17 cellular contexts compared by ENCODE assay signal in genomic region chr3:124395584-124396340, GRCh38.
DNase-seq lines count a peak whose midpoint lies in the region; ATAC-seq, FAIRE-seq and TF ChIP-seq lines count a peak whose summit lies in the region.
"Had no signal": no experiment of that assay in that cellular context is flagged by ENCODE, and none has a peak within 500 bp of the region (broad histone marks: within the 10 kb centered on the region; RNA-seq: fewer than 3 reads in every experiment).

No MANE protein-coding gene starts in this region.

- TF ChIP-seq CTCF in bronchial epithelial cell (IDR thresholded peaks at IDR 0.05; ENCODE audit: insufficient read depth, low read length, severe bottlenecking), result no peak

- H3K27me3 ChIP-seq in bronchial epithelial cell (ENCODE audit: control insufficient read depth, insufficient read depth, low read length), result no peaks in the 10 kb centered on the region

- FAIRE-seq in bronchial epithelial cell (lab: Jason Lieb, UNC), result peak; percentile 7
- FAIRE-seq: colon, H54, HTR-8/SVneo, islet of Langerhans had no signal

- intact Hi-C loops in Right ventricle myocardium inferior (cut with DNase I) (no loop called here), cardiac septum (cut with DNase I) (no loop called here)

- no peaks in the 10 kb centered on the region for H3K36me3 ChIP-seq in bronchial epithelial cell (ENCODE audit: control insufficient read depth, insufficient read depth, low read length)

- ATAC-seq in Right ventricle myocardium inferior (peak; percentile 83), left lobe of liver (peak; percentile 86), GM18870 (IDR thresholded peaks at IDR 0.05; ENCODE audit: unreplicated experiment) (no peak), HG02973 (IDR thresholded peaks at IDR 0.05; ENCODE audit: unreplicated experiment) (no peak)
- ATAC-seq: activated CD8-positive, alpha-beta T cell treated with anti-CD3 and anti-CD28 coated beads for 36 hours; naive thymus-derived CD4-positive, alpha-beta T cell had no signal

- H3K4me3 ChIP-seq in bronchial epithelial cell (ENCODE audit: low read depth, low read length), result no peak overlapping the region

- DNase-seq in Right ventricle myocardium inferior (ENCODE audit: missing footprints) (no peak), cardiac septum (ENCODE audit: low spot score) (no peak), bronchial epithelial cell (ENCODE audit: low read depth) (no peak), left lobe of liver (ENCODE audit: low spot score) (peak; percentile 67), NCI-H2029 treated with DMSO at 0.1 percent for 48 hours (lab: John Stamatoyannopoulos, UW) (no peak), SHP77 (lab: John Stamatoyannopoulos, UW) (no peak)
- DNase-seq: activated CD8-positive, alpha-beta T cell treated with anti-CD3 and anti-CD28 coated beads for 36 hours; activated naive CD4-positive, alpha-beta T cell; naive thymus-derived CD4-positive, alpha-beta T cell; NCI-H1694 treated with DMSO at 0.1 percent for 48 hours; T-helper 9 cell had no signal

Comparison
In these comparisons a context has a peak if more than half of its experiments do, and no peak if none do; other contexts are left out.
1. ATAC-seq: peak in Right ventricle myocardium inferior (single experiment) and left lobe of liver (single experiment); none in GM18870 (single experiment) and HG02973 (single experiment).